1 cellular context compared by ENCODE assay signal in the genomic region with DNA sequence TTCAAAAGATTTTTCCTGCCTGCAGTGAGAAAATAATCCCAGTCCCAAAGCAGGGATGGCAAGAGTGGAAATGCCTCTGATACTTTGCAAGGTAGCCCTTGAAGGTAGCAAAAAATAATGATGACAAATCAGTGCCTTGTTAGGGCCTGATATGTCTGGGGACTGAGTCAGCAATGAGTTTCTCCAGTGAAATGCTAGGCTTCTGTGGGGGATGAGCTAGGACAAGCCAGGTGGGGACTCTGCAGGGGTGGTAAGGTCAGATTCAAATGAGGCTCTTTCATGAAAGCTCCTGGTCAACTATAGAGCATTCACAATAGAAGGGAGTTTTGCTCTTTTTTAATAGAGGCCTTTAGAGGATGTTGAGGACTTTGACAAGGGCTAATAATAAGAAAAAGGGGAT.
TF ChIP-seq lines count a peak whose summit lies in the region.

No MANE protein-coding gene starts in this region.

TF ChIP-seq in GM23338, 12 proteins besides CTCF, POLR2A, EP300 and RAD21 (continued from another document):
- TF ChIP-seq, protein P1, sequence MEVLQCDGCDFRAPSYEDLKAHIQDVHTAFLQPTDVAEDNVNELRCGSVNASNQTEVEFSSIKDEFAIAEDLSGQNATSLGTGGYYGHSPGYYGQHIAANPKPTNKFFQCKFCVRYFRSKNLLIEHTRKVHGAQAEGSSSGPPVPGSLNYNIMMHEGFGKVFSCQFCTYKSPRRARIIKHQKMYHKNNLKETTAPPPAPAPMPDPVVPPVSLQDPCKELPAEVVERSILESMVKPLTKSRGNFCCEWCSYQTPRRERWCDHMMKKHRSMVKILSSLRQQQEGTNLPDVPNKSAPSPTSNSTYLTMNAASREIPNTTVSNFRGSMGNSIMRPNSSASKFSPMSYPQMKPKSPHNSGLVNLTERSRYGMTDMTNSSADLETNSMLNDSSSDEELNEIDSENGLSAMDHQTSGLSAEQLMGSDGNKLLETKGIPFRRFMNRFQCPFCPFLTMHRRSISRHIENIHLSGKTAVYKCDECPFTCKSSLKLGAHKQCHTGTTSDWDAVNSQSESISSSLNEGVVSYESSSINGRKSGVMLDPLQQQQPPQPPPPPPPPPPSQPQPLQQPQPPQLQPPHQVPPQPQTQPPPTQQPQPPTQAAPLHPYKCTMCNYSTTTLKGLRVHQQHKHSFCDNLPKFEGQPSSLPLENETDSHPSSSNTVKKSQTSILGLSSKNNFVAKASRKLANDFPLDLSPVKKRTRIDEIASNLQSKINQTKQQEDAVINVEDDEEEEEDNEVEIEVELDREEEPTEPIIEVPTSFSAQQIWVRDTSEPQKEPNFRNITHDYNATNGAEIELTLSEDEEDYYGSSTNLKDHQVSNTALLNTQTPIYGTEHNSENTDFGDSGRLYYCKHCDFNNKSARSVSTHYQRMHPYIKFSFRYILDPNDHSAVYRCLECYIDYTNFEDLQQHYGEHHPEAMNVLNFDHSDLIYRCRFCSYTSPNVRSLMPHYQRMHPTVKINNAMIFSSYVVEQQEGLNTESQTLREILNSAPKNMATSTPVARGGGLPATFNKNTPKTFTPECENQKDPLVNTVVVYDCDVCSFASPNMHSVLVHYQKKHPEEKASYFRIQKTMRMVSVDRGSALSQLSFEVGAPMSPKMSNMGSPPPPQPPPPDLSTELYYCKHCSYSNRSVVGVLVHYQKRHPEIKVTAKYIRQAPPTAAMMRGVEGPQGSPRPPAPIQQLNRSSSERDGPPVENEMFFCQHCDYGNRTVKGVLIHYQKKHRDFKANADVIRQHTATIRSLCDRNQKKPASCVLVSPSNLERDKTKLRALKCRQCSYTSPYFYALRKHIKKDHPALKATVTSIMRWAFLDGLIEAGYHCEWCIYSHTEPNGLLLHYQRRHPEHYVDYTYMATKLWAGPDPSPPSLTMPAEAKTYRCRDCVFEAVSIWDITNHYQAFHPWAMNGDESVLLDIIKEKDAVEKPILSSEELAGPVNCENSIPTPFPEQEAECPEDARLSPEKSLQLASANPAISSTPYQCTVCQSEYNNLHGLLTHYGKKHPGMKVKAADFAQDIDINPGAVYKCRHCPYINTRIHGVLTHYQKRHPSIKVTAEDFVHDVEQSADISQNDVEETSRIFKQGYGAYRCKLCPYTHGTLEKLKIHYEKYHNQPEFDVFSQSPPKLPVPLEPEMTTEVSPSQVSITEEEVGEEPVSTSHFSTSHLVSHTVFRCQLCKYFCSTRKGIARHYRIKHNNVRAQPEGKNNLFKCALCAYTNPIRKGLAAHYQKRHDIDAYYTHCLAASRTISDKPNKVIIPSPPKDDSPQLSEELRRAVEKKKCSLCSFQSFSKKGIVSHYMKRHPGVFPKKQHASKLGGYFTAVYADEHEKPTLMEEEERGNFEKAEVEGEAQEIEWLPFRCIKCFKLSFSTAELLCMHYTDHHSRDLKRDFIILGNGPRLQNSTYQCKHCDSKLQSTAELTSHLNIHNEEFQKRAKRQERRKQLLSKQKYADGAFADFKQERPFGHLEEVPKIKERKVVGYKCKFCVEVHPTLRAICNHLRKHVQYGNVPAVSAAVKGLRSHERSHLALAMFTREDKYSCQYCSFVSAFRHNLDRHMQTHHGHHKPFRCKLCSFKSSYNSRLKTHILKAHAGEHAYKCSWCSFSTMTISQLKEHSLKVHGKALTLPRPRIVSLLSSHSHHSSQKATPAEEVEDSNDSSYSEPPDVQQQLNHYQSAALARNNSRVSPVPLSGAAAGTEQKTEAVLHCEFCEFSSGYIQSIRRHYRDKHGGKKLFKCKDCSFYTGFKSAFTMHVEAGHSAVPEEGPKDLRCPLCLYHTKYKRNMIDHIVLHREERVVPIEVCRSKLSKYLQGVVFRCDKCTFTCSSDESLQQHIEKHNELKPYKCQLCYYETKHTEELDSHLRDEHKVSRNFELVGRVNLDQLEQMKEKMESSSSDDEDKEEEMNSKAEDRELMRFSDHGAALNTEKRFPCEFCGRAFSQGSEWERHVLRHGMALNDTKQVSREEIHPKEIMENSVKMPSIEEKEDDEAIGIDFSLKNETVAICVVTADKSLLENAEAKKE (CRISPR knock-in tag; IDR thresholded peaks at IDR 0.05), result no peak
- TF ChIP-seq POLR2AphosphoS5 (IDR thresholded peaks at IDR 0.05; ENCODE audit: low read depth), result no peak
- no peak for TF ChIP-seq ZNF331 (CRISPR knock-in tag; IDR thresholded peaks at IDR 0.05; ENCODE audit: low read depth)
- TF ChIP-seq NANOG (IDR thresholded peaks at IDR 0.05; ENCODE audit: borderline replicate concordance), result no peak
- no peak for TF ChIP-seq EZH2phosphoT487 (IDR thresholded peaks at IDR 0.05; ENCODE audit: unreplicated experiment)
- TF ChIP-seq JUNB (IDR thresholded peaks at IDR 0.05; ENCODE audit: unreplicated experiment), result no peak
- TF ChIP-seq, protein P2, sequence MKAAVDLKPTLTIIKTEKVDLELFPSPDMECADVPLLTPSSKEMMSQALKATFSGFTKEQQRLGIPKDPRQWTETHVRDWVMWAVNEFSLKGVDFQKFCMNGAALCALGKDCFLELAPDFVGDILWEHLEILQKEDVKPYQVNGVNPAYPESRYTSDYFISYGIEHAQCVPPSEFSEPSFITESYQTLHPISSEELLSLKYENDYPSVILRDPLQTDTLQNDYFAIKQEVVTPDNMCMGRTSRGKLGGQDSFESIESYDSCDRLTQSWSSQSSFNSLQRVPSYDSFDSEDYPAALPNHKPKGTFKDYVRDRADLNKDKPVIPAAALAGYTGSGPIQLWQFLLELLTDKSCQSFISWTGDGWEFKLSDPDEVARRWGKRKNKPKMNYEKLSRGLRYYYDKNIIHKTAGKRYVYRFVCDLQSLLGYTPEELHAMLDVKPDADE (IDR thresholded peaks at IDR 0.05), result no peak
- TF ChIP-seq EZH2 (IDR thresholded peaks at IDR 0.05; ENCODE audit: low read depth, unreplicated experiment), result no peak
- TF ChIP-seq ZNF114 (CRISPR knock-in tag; IDR thresholded peaks at IDR 0.05), result no peak
TF ChIP-seq in GM23338: peak in this region for 0.
